11 cellular contexts compared by ENCODE assay signal in genomic region chr6:21033575-21034026, GRCh38.
A peak's percentile ranks its signal among the peaks of the same experiment; 100 is the strongest.
DNase-seq lines count a peak whose midpoint lies in the region; ATAC-seq and TF ChIP-seq lines count a peak whose summit lies in the region.
"Had no signal": no experiment of that assay in that cellular context is flagged by ENCODE, and none has a peak within 500 bp of the region (broad histone marks: within the 10 kb centered on the region; RNA-seq: fewer than 3 reads in every experiment).

No MANE protein-coding gene starts in this region.

- CTCF ChIA-PET in HCT116 (lab: Charles Lee) = no interaction called here

- H3K27ac ChIP-seq in HCT116 (ENCODE audit: low read depth, low read length) = no peak overlapping the region
- H3K27ac ChIP-seq in ascending aorta = peak overlapping the region; percentile 4 to 20
- peak overlapping the region in 4 of 10 donors; percentile 13 to 56 (median 40) for H3K27ac ChIP-seq in heart right ventricle
- peak overlapping the region in 14 of 21 experiments; percentile 12 to 80 (median 42) for H3K27ac ChIP-seq in skin epidermis

- H3K4me3 ChIP-seq in HCT116 (replicated peaks in 1 of 2; ENCODE audit: low read depth in 1 of 2, low read length in 2 of 2) (no peak overlapping the region), ascending aorta (peak overlapping the region in 1 of 2 donors; percentile 5), heart right ventricle (no peak overlapping the region), skin epidermis (no peak overlapping the region)

- no peak overlapping the region for H3K4me2 ChIP-seq in HCT116 (ENCODE audit: low read length)

- no peak overlapping the region for H2AFZ ChIP-seq in HCT116 (ENCODE audit: low read depth, low read length, poor library complexity, severe bottlenecking)

- no peak for ATAC-seq in HCT116
- peak; percentile 55 to 89 (median 69) for ATAC-seq in heart right ventricle
- no peak for ATAC-seq in GM21360 (IDR thresholded peaks at IDR 0.05; ENCODE audit: unreplicated experiment)
- no peak for ATAC-seq in HG03469 (IDR thresholded peaks at IDR 0.05; ENCODE audit: unreplicated experiment)
- ATAC-seq in GM19023 (IDR thresholded peaks at IDR 0.05; ENCODE audit: unreplicated experiment) = no peak

- no peaks in the 10 kb centered on the region for H4K20me1 ChIP-seq in HCT116 (ENCODE audit: insufficient read depth)

- TF ChIP-seq RAD21 in HCT116 (IDR thresholded peaks at IDR 0.05; ENCODE audit: low read depth) = no peak

- H3K9me3 ChIP-seq in HCT116 (ENCODE audit: control insufficient read depth in 1 of 2, insufficient read depth in 1 of 2, low read depth in 1 of 2, low read length in 2 of 2) = no peaks in the 10 kb centered on the region
- no peaks in the 10 kb centered on the region for H3K9me3 ChIP-seq in ascending aorta
- H3K9me3 ChIP-seq in heart right ventricle = no peaks in the 10 kb centered on the region

- H3K4me1 ChIP-seq in HCT116 (ENCODE audit: control insufficient read depth in 1 of 2, insufficient read depth in 2 of 2, low read length in 2 of 2) = peaks cover 0 to 5% of the 10 kb centered on the region in 2 experiments; a peak in 1 of 4 replicates
- H3K4me1 ChIP-seq in ascending aorta = no peaks in the 10 kb centered on the region
- H3K4me1 ChIP-seq in heart right ventricle = no peaks in the 10 kb centered on the region

- no peak for TF ChIP-seq POLR2A in HCT116 (IDR thresholded peaks at IDR 0.05; ENCODE audit: borderline replicate concordance, extremely low read depth, insufficient read depth, insufficient read length)

- DNase-seq in HCT116 (ENCODE audit: low read depth, low spot score) (no peak), ascending aorta (ENCODE audit: low spot score in 2 of 2) (peak in 1 of 2 donors; percentile 68), heart right ventricle (peak in 1 of 2 donors; percentile 15)
- no peak for DNase-seq in stimulated activated CD4-positive, alpha-beta T cell treated with anti-CD3 and anti-CD28 coated beads, Interleukin-4, amount 100 ng/mL, for 24 hours
- DNase-seq: activated CD4-positive, alpha-beta T cell treated with anti-CD3 and anti-CD28 coated beads for 1 hour; hypothalamus; OCI-M1 had no signal

- no TSS peak for BruUV-seq in HCT116 (replicated peaks; lab: Mats Ljungman, UMichigan)

- no peaks in the 10 kb centered on the region for H3K36me3 ChIP-seq in HCT116 (ENCODE audit: control insufficient read depth in 1 of 2, insufficient read depth in 2 of 2, low read length in 2 of 2)
- no peaks in the 10 kb centered on the region for H3K36me3 ChIP-seq in ascending aorta
- H3K36me3 ChIP-seq in heart right ventricle = no peaks in the 10 kb centered on the region

- no peak for TF ChIP-seq CTCF in HCT116 (IDR thresholded peaks at IDR 0.05 in 2 of 3, conservative IDR thresholded peaks at IDR 0.05 in 1 of 3; ENCODE audit: borderline replicate concordance in 1 of 3, insufficient read depth in 1 of 3, low read depth in 2 of 3, low read length in 2 of 3)
- no peak for TF ChIP-seq CTCF in ascending aorta (IDR thresholded peaks at IDR 0.05)
- no peak for TF ChIP-seq CTCF in heart right ventricle (IDR thresholded peaks at IDR 0.05)

- POLR2A ChIA-PET in HCT116 (lab: Charles Lee) = interaction anchor here (1.1 kb wide), 1 partner anchor 11 kb away, joined by 5 read pairs; no protein-coding TSS in a partner anchor

- H3K27me3 ChIP-seq in HCT116 (ENCODE audit: insufficient read depth, low read length) (no peaks in the 10 kb centered on the region), ascending aorta (no peaks in the 10 kb centered on the region), heart right ventricle (no peaks in the 10 kb centered on the region)

- no peaks in the 10 kb centered on the region for H3K9me2 ChIP-seq in HCT116 (ENCODE audit: insufficient read depth)

- 79 to 86% methylated on average over 4 of the region's 4 CpGs for WGBS in heart right ventricle, 2 donors

- intact Hi-C loops in HCT116 (cut with micrococcal nuclease) = no loop called here
- intact Hi-C loops in ascending aorta (cut with DNase I) = loop anchor here (5.0 to 10.0 kb wide), 2 partner anchors 551 to 631 kb away; partner anchors contain the start of gene E2F3
- intact Hi-C loops in heart right ventricle (cut with DNase I) = no loop called here

- RAD21 ChIA-PET in HCT116 (lab: Charles Lee; ENCODE audit: low non-redundant PET in 1 of 2, low total read pairs in 2 of 2, uncharacterized antibody in 2 of 2, unreplicated experiment in 2 of 2) = no interaction called here

- no peak overlapping the region for H3K9ac ChIP-seq in HCT116 (ENCODE audit: low read length)

- no peaks in the 10 kb centered on the region for H3K79me2 ChIP-seq in HCT116 (ENCODE audit: insufficient read depth, low read length)

TF ChIP-seq in HCT116, 20 proteins besides CTCF, POLR2A, EP300 and RAD21:
- TF ChIP-seq EZH2phosphoT487 (IDR thresholded peaks at IDR 0.05; ENCODE audit: borderline replicate concordance) (no peak), ZFX (IDR thresholded peaks at IDR 0.05) (no peak), SIN3A (IDR thresholded peaks at IDR 0.05; ENCODE audit: low read depth) (no peak), JUND (IDR thresholded peaks at IDR 0.05) (no peak), FOSL1 (IDR thresholded peaks at IDR 0.05; ENCODE audit: low read depth) (no peak; the same call in 1 of the 2 replicates), CEBPB (IDR thresholded peaks at IDR 0.05; ENCODE audit: low read depth) (peak; percentile 79), SP1 (IDR thresholded peaks at IDR 0.05; ENCODE audit: low read depth) (peak; percentile 30; the same call in 1 of the 2 replicates), TCF7L2 (IDR thresholded peaks at IDR 0.05; ENCODE audit: borderline replicate concordance, extremely low read depth, insufficient read depth, insufficient read length) (no peak), EZH2 (IDR thresholded peaks at IDR 0.05) (no peak)
- TF ChIP-seq, protein P1, sequence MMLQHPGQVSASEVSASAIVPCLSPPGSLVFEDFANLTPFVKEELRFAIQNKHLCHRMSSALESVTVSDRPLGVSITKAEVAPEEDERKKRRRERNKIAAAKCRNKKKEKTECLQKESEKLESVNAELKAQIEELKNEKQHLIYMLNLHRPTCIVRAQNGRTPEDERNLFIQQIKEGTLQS (IDR thresholded peaks at IDR 0.05) = peak; percentile 57; the same call in 1 of the 2 replicates

Comparison
In these comparisons a context has a peak if more than half of its experiments do, and no peak if none do; other contexts are left out.
1. ATAC-seq: peak in heart right ventricle (8 of 8); none in HCT116 (single experiment), GM21360 (single experiment), HG03469 (single experiment) and GM19023 (single experiment).